ENCODE assay signal across 30 cellular contexts in the genomic region with DNA sequence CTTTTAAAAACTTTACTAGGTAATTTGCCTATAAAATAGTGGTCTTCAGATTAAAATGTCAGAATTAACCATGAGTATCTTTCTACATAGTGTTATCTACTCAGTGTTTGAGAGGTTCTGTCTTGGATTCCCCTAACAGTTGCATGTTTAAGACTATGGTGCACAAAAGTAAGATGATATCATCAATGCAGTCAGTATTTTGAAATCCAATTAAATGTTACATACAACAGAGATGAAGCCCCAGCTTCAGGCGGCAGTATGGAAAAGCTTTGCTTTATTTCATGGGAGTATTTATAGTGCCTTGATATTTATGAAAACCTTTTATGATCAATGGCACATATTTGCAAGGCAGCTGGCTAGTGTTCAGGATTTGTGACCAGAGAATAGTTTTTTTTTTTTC.
"Had no signal": no experiment of that assay in that cellular context is flagged by ENCODE, and none has a peak within 500 bp of the region (broad histone marks: within the 10 kb centered on the region; RNA-seq: fewer than 3 reads in every experiment).

No MANE protein-coding gene starts in this region.

- ATAC-seq: Panc1, Right ventricle myocardium inferior had no signal

- DNase-seq: Kasumi-1, KG1, MM.1S, MV-4-11, NCI-H1092, NCI-H1105, NCI-H1417 treated with DMSO at 0.1 percent for 48 hours, NCI-H1436 treated with DMSO at 0.1 percent for 48 hours, NCI-H1694 treated with DMSO at 0.1 percent for 48 hours, NCI-H187 treated with DMSO at 0.1 percent for 48 hours, NCI-H2029, NCI-H2081, NCI-H2171 treated with DMSO at 0.1 percent for 48 hours, NCI-H2227 treated with DMSO at 0.1 percent for 48 hours, NCI-H345, NCI-H446, NCI-H524, NCI-H526, NCI-H69, NCI-H748 treated with DMSO at 0.1 percent for 48 hours, NCI-H82, PC-9, SHP77, SIG-M5, SJCRH30, SW 1271, T-helper 1 cell had no signal

- FAIRE-seq: RCC 7860 had no signal
